ENCODE assay signal across 8 cellular contexts in genomic region chr5:172178301-172179031, GRCh38. TPM values are rescaled to one million over a fixed set of nuclear protein-coding genes. Genes with fewer than 3 reads are reported as not detected.
DNase-seq lines count a peak whose midpoint lies in the region; ATAC-seq lines count a peak whose summit lies in the region.

No MANE protein-coding gene starts in this region.

- no peaks in the 10 kb centered on the region for H3K9me3 Mint-ChIP-seq in activated naive CD8-positive, alpha-beta T cell (ENCODE audit: low read depth)
- H3K9me3 Mint-ChIP-seq in natural killer cell treated with Interleukin-12 subunit alpha and Interleukin-12 subunit beta and Interleukin-15 and Interleukin-18, amount 100 ng/mL, for 72 hours = no peaks in the 10 kb centered on the region

- peaks cover 9% of the 10 kb centered on the region; the same call in 1 of the 2 replicates for H3K36me3 ChIP-seq in MG63

- peaks cover 6% of the 10 kb centered on the region; the same call in 1 of the 2 replicates for H3K9me3 ChIP-seq in MG63

- H3K4me1 Mint-ChIP-seq in activated naive CD8-positive, alpha-beta T cell (ENCODE audit: low read depth) = peaks cover 89% of the 10 kb centered on the region
- peaks cover 72 to 77% of the 10 kb centered on the region in 2 donors for H3K4me1 Mint-ChIP-seq in natural killer cell treated with Interleukin-12 subunit alpha and Interleukin-12 subunit beta and Interleukin-15 and Interleukin-18, amount 100 ng/mL, for 72 hours (ENCODE audit: low read depth in 2 of 2)

- no peaks in the 10 kb centered on the region for H3K27me3 Mint-ChIP-seq in activated naive CD8-positive, alpha-beta T cell
- H3K27me3 Mint-ChIP-seq in natural killer cell treated with Interleukin-12 subunit alpha and Interleukin-12 subunit beta and Interleukin-15 and Interleukin-18, amount 100 ng/mL, for 72 hours = no peaks in the 10 kb centered on the region

- H3K4me3 Mint-ChIP-seq in activated naive CD8-positive, alpha-beta T cell = peak overlapping the region; percentile 78
- peak overlapping the region; percentile 90 for H3K4me3 Mint-ChIP-seq in natural killer cell treated with Interleukin-12 subunit alpha and Interleukin-12 subunit beta and Interleukin-15 and Interleukin-18, amount 100 ng/mL, for 72 hours

- ATAC-seq in natural killer cell treated with Interleukin-12 subunit alpha and Interleukin-12 subunit beta and Interleukin-15 and Interleukin-18, amount 100 ng/mL, for 72 hours = peak; percentile 14 to 41

- peak overlapping the region; percentile 98 for H3K27ac Mint-ChIP-seq in activated naive CD8-positive, alpha-beta T cell
- H3K27ac Mint-ChIP-seq in natural killer cell treated with Interleukin-12 subunit alpha and Interleukin-12 subunit beta and Interleukin-15 and Interleukin-18, amount 100 ng/mL, for 72 hours = peak overlapping the region; percentile 94 to 97

- H3K4me3 ChIP-seq in GM08714 (ENCODE audit: low read length) = peak overlapping the region; percentile 37; the same call in 1 of the 2 replicates
- no peak overlapping the region for H3K4me3 ChIP-seq in MG63

- peaks cover 4% of the 10 kb centered on the region for H3K36me3 Mint-ChIP-seq in activated naive CD8-positive, alpha-beta T cell
- H3K36me3 Mint-ChIP-seq in natural killer cell treated with Interleukin-12 subunit alpha and Interleukin-12 subunit beta and Interleukin-15 and Interleukin-18, amount 100 ng/mL, for 72 hours = no peaks in the 10 kb centered on the region

- no peaks in the 10 kb centered on the region for H3K27me3 ChIP-seq in MG63

- DNase-seq in NCI-H2107 treated with DMSO at 0.1 percent for 48 hours (lab: John Stamatoyannopoulos, UW; ENCODE audit: unreplicated experiment) (peak; percentile 57), iPS-NIHi11 (ENCODE audit: low spot score) (no peak), NCI-H510A (lab: John Stamatoyannopoulos, UW) (no peak), MG63 (no peak), HuH-7.5 (ENCODE audit: low spot score) (no peak)
- DNase-seq in natural killer cell treated with Interleukin-12 subunit alpha and Interleukin-12 subunit beta and Interleukin-15 and Interleukin-18, amount 100 ng/mL, for 72 hours (ENCODE audit: low spot score) = peak; percentile 74

RNA-seq across cellular contexts. Expression of gene STK10, which starts 9.6 kb away (rescaled TPM):
- total RNA-seq in natural killer cell treated with Interleukin-12 subunit alpha and Interleukin-12 subunit beta and Interleukin-15 and Interleukin-18, amount 100 ng/mL, for 72 hours = 100 to 1,000 TPM; 199 to 218 TPM
- 8.0 and 8.4 TPM in 2 replicates for total RNA-seq in MG63 (2014; rRNA removed; shearing (Covaris generic); ENCODE audit: low replicate concordance)

RNA-seq across cellular contexts. Expression of gene EFCAB9, which starts 15.5 kb away (rescaled TPM):
- total RNA-seq in natural killer cell treated with Interleukin-12 subunit alpha and Interleukin-12 subunit beta and Interleukin-15 and Interleukin-18, amount 100 ng/mL, for 72 hours = not detected
- not detected in 2 replicates for total RNA-seq in MG63 (2014; rRNA removed; shearing (Covaris generic); ENCODE audit: low replicate concordance)

Comparison
In these comparisons a context has a peak if more than half of its experiments do, and no peak if none do; other contexts are left out.
1. DNase-seq: peak in NCI-H2107 treated with DMSO at 0.1 percent for 48 hours (single experiment) and natural killer cell treated with Interleukin-12 subunit alpha and Interleukin-12 subunit beta and Interleukin-15 and Interleukin-18, amount 100 ng/mL, for 72 hours (single experiment); none in iPS-NIHi11 (single experiment), NCI-H510A (single experiment), MG63 (single experiment) and HuH-7.5 (single experiment).
2. RNA of gene STK10, which starts 9.6 kb away (total RNA-seq): 199 to 218 TPM in natural killer cell treated with Interleukin-12 subunit alpha and Interleukin-12 subunit beta and Interleukin-15 and Interleukin-18, amount 100 ng/mL, for 72 hours; 8.0 to 8.4 TPM in MG63; every median in the first group is over 10 times any median in the second.